ENCODE assay signal across 1 cellular context in the genomic region with DNA sequence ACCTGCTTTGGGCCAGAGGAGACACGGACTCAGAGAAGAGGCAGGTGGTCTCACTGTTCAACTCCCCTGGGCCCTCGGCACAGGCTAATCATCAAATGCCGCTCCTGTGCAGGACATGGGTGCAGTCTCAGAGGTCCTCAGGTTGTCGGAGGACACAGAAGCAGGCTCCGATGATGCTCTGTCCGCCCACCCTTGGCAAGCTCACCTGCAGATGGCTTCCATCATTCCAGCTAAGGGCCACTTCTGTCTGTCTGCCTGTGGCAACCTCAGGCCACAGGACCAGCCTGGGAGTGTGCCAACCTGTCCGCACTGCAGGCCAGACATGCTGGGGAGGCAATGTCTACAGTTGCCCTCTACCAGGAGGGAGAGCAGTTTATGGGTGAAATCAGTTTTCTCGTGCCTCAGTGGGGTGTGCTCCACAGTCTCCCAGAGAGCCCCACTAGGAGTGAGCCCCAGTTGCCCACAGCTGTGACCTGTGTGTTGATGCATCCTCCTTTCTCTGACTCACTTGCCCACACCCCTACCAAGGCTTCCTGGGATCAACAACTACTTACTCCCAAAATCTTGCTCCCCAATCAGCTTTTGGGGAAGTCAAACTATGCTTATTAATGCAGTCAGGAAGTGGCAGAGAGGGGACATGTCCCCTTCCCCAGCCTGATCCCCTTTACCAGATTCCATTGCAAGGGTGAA.
TF ChIP-seq lines count a peak whose summit lies in the region.

No MANE protein-coding gene starts in this region.

TF ChIP-seq in HepG2, 621 proteins besides CTCF, POLR2A, EP300 and RAD21:
- TF ChIP-seq STAG1 (CRISPR knock-in tag; IDR thresholded peaks at IDR 0.05) (no peak), ZNF75D (CRISPR knock-in tag; IDR thresholded peaks at IDR 0.05; ENCODE audit: borderline replicate concordance) (no peak), ZNF251 (CRISPR knock-in tag; IDR thresholded peaks at IDR 0.05) (no peak), ZNF446 (CRISPR knock-in tag; IDR thresholded peaks at IDR 0.05) (no peak), ARID2 (CRISPR knock-in tag; IDR thresholded peaks at IDR 0.05; ENCODE audit: borderline replicate concordance) (no peak), IRX3 (CRISPR knock-in tag; IDR thresholded peaks at IDR 0.05; ENCODE audit: borderline replicate concordance, low read depth) (no peak), NR2F6 (IDR thresholded peaks at IDR 0.05) (no peak), NR2F6 (CRISPR knock-in tag; IDR thresholded peaks at IDR 0.05) (no peak), SP4 (CRISPR knock-in tag; IDR thresholded peaks at IDR 0.05) (no peak), ZNF333 (CRISPR knock-in tag; IDR thresholded peaks at IDR 0.05; ENCODE audit: borderline replicate concordance) (no peak), RFX3 (CRISPR knock-in tag; IDR thresholded peaks at IDR 0.05) (no peak), ZNF431 (CRISPR knock-in tag; IDR thresholded peaks at IDR 0.05; ENCODE audit: borderline replicate concordance, low read depth) (no peak), FOXP1 (IDR thresholded peaks at IDR 0.05) (no peak), FOXP1 (CRISPR knock-in tag; IDR thresholded peaks at IDR 0.05) (no peak), CHD2 (IDR thresholded peaks at IDR 0.05; ENCODE audit: low read depth, low read length) (no peak), TBP (CRISPR knock-in tag; IDR thresholded peaks at IDR 0.05) (no peak), ZNF383 (CRISPR knock-in tag; IDR thresholded peaks at IDR 0.05; ENCODE audit: borderline replicate concordance) (no peak)
- TF ChIP-seq, protein P1, sequence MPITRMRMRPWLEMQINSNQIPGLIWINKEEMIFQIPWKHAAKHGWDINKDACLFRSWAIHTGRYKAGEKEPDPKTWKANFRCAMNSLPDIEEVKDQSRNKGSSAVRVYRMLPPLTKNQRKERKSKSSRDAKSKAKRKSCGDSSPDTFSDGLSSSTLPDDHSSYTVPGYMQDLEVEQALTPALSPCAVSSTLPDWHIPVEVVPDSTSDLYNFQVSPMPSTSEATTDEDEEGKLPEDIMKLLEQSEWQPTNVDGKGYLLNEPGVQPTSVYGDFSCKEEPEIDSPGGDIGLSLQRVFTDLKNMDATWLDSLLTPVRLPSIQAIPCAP (CRISPR knock-in tag; IDR thresholded peaks at IDR 0.05; ENCODE audit: low read depth), result no peak
- TF ChIP-seq, protein P2, sequence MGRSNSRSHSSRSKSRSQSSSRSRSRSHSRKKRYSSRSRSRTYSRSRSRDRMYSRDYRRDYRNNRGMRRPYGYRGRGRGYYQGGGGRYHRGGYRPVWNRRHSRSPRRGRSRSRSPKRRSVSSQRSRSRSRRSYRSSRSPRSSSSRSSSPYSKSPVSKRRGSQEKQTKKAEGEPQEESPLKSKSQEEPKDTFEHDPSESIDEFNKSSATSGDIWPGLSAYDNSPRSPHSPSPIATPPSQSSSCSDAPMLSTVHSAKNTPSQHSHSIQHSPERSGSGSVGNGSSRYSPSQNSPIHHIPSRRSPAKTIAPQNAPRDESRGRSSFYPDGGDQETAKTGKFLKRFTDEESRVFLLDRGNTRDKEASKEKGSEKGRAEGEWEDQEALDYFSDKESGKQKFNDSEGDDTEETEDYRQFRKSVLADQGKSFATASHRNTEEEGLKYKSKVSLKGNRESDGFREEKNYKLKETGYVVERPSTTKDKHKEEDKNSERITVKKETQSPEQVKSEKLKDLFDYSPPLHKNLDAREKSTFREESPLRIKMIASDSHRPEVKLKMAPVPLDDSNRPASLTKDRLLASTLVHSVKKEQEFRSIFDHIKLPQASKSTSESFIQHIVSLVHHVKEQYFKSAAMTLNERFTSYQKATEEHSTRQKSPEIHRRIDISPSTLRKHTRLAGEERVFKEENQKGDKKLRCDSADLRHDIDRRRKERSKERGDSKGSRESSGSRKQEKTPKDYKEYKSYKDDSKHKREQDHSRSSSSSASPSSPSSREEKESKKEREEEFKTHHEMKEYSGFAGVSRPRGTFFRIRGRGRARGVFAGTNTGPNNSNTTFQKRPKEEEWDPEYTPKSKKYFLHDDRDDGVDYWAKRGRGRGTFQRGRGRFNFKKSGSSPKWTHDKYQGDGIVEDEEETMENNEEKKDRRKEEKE (IDR thresholded peaks at IDR 0.05), result no peak
